In genomic region chr7:1387261-1387660, GRCh38 we compare ENCODE assay signal across 16 cellular contexts.
"Had no signal": no experiment of that assay in that cellular context is flagged by ENCODE, and none has a peak within 500 bp of the region (broad histone marks: within the 10 kb centered on the region; RNA-seq: fewer than 3 reads in every experiment).

No MANE protein-coding gene starts in this region.

- H3K36me3 ChIP-seq: SJCRH30 had no signal

- H3K27ac ChIP-seq: RWPE1, SJCRH30 had no signal

- H3K4me1 ChIP-seq: SJCRH30 had no signal

- H3K9me3 ChIP-seq: SJCRH30 had no signal

- H3K4me3 ChIP-seq: SJCRH30 had no signal

- DNase-seq: IMR-90, Karpas-422, KG1, MM.1S, NCI-H187, NCI-H2029, NCI-H2081 treated with DMSO at 0.1 percent for 48 hours, NCI-H226, NCI-H510A, NCI-H524 treated with DMSO at 0.1 percent for 48 hours, NCI-H774, PC-3, SHP77 treated with DMSO at 0.1 percent for 48 hours, SJCRH30, SW 1271 had no signal
